In genomic region chr3:69212411-69213160, GRCh38 we compare ENCODE assay signal across 8 cellular contexts.
DNase-seq lines count a peak whose midpoint lies in the region; ATAC-seq, FAIRE-seq and TF ChIP-seq lines count a peak whose summit lies in the region.

No MANE protein-coding gene starts in this region.

- H3K27me3 ChIP-seq in endocrine pancreas (ENCODE audit: control insufficient read depth, insufficient read depth, low read length) (no peaks in the 10 kb centered on the region), upper lobe of right lung (no peaks in the 10 kb centered on the region), stomach (no peaks in the 10 kb centered on the region)

- intact Hi-C loops in upper lobe of right lung (cut with DNase I) (no loop called here), stomach (cut with DNase I; ENCODE audit: low total_unique reads) (no loop called here)

- 43 to 50% (median 47%) methylated on average over 3 of the region's 3 CpGs for WGBS in stomach, 5 donors

- H3K4me3 ChIP-seq in endocrine pancreas (ENCODE audit: control insufficient read depth, insufficient read depth, low read length) (peak overlapping the region; percentile 17), upper lobe of right lung (no peak overlapping the region), stomach (no peak overlapping the region)

- peak; percentile 73 for ATAC-seq in upper lobe of right lung

- TF ChIP-seq EP300 in stomach (IDR thresholded peaks at IDR 0.05): no peak

- peaks cover 7% of the 10 kb centered on the region for H3K4me1 ChIP-seq in endocrine pancreas (ENCODE audit: control insufficient read depth, insufficient read depth, low read length)
- H3K4me1 ChIP-seq in upper lobe of right lung: peaks cover 9% of the 10 kb centered on the region
- H3K4me1 ChIP-seq in stomach: peaks cover 0 to 27% (median 4%) of the 10 kb centered on the region in 4 donors

- DNase-seq in GF-D8 (lab: John Stamatoyannopoulos, UW) (peak; percentile 84), H54 (ENCODE audit: insufficient read length, low spot score) (no peak), NOMO-1 treated with dmso at 0.1 percent for 144 hours (lab: John Stamatoyannopoulos, UW; ENCODE audit: unreplicated experiment) (peak; percentile 73), upper lobe of right lung (no peak), mucosa of gallbladder (ENCODE audit: low spot score) (no peak), stomach (no peak), DMS 273 treated with DMSO at 0.1 percent for 48 hours (lab: John Stamatoyannopoulos, UW) (no peak)

- FAIRE-seq in H54 (lab: Jason Lieb, UNC): peak; percentile 94

- no peak for TF ChIP-seq CTCF in upper lobe of right lung (IDR thresholded peaks at IDR 0.05)
- TF ChIP-seq CTCF in stomach (IDR thresholded peaks at IDR 0.05): no peak

- H3K36me3 ChIP-seq in endocrine pancreas (ENCODE audit: control insufficient read depth, insufficient read depth, low read length) (no peaks in the 10 kb centered on the region), upper lobe of right lung (peaks cover 48% of the 10 kb centered on the region), stomach (peaks cover 0 to 32% (median 26%) of the 10 kb centered on the region in 4 donors)

- TF ChIP-seq POLR2A in H54 (IDR thresholded peaks at IDR 0.05; ENCODE audit: low read depth, low read length) (no peak), stomach (IDR thresholded peaks at IDR 0.05) (no peak)

- no peak overlapping the region for H3K9ac ChIP-seq in endocrine pancreas (ENCODE audit: control insufficient read depth, insufficient read depth, low read length)

- H3K9me3 ChIP-seq in endocrine pancreas (ENCODE audit: control insufficient read depth, low read length) (no peaks in the 10 kb centered on the region), upper lobe of right lung (no peaks in the 10 kb centered on the region), stomach (no peaks in the 10 kb centered on the region)

- H3K27ac ChIP-seq in upper lobe of right lung (peak overlapping the region; percentile 1), stomach (peak overlapping the region in 2 of 5 donors; percentile 69 to 70)

Comparison
In these comparisons a context has a peak if more than half of its experiments do, and no peak if none do; other contexts are left out.
1. DNase-seq: peak in GF-D8 (single experiment) and NOMO-1 treated with dmso at 0.1 percent for 144 hours (single experiment); none in H54 (single experiment), upper lobe of right lung (single experiment), mucosa of gallbladder (single experiment), stomach (single experiment) and DMS 273 treated with DMSO at 0.1 percent for 48 hours (single experiment).